In genomic region chr16:55502801-55503366, GRCh38 we compare ENCODE assay signal across 7 cellular contexts. TPM values are rescaled to one million over a fixed set of nuclear protein-coding genes. Genes with fewer than 3 reads are reported as not detected.
DNase-seq lines count a peak whose midpoint lies in the region; ATAC-seq and TF ChIP-seq lines count a peak whose summit lies in the region.

No MANE protein-coding gene starts in this region.

- H3K9me3 ChIP-seq in tibial artery, result no peaks in the 10 kb centered on the region

- peak overlapping the region in 4 of 5 experiments; percentile 40 to 84 (median 63) for H3K27ac Mint-ChIP-seq in brain
- H3K27ac Mint-ChIP-seq in activated T-cell treated with anti-CD3 and anti-CD28 coated beads, Interleukin-2, amount 50 U/mL, for 72 hours, result no peak overlapping the region

- peaks cover 47% of the 10 kb centered on the region for H3K4me1 Mint-ChIP-seq in brain
- H3K4me1 Mint-ChIP-seq in activated T-cell treated with anti-CD3 and anti-CD28 coated beads, Interleukin-2, amount 50 U/mL, for 72 hours (ENCODE audit: low read depth), result peaks cover 18% of the 10 kb centered on the region

- H3K36me3 Mint-ChIP-seq in brain, result peaks cover 13% of the 10 kb centered on the region
- H3K36me3 Mint-ChIP-seq in activated T-cell treated with anti-CD3 and anti-CD28 coated beads, Interleukin-2, amount 50 U/mL, for 72 hours (ENCODE audit: insufficient read depth in 2 of 2), result no peaks in the 10 kb centered on the region

- H3K4me1 ChIP-seq in tibial artery, result peaks cover 0 to 40% (median 28%) of the 10 kb centered on the region in 4 donors

- no peaks in the 10 kb centered on the region for H3K27me3 ChIP-seq in tibial artery

- ATAC-seq in HG02973 (IDR thresholded peaks at IDR 0.05; ENCODE audit: unreplicated experiment), result no peak
- ATAC-seq in HG03378 (IDR thresholded peaks at IDR 0.05; ENCODE audit: unreplicated experiment), result no peak
- no peak for ATAC-seq in activated T-cell treated with anti-CD3 and anti-CD28 coated beads, Interleukin-2, amount 50 U/mL, for 72 hours (replicated peaks in 1 of 2)

- H3K4me3 ChIP-seq in tibial artery, result no peak overlapping the region

- H3K36me3 ChIP-seq in tibial artery, result peaks cover 0 to 33% (median 19%) of the 10 kb centered on the region in 3 donors

- peak overlapping the region; percentile 30 to 37 for H3K27ac ChIP-seq in tibial artery

- TF ChIP-seq CTCF in brain (conservative IDR thresholded peaks at IDR 0.05) (no peak), tibial artery (IDR thresholded peaks at IDR 0.05) (no peak)

- H3K9me3 Mint-ChIP-seq in brain, result no peaks in the 10 kb centered on the region
- no peaks in the 10 kb centered on the region for H3K9me3 Mint-ChIP-seq in activated T-cell treated with anti-CD3 and anti-CD28 coated beads, Interleukin-2, amount 50 U/mL, for 72 hours

- intact Hi-C loops in tibial artery (cut with DNase I; ENCODE audit: low total_unique reads), result no loop called here

- H3K27me3 Mint-ChIP-seq in brain, result no peaks in the 10 kb centered on the region
- peaks cover 13% of the 10 kb centered on the region for H3K27me3 Mint-ChIP-seq in activated T-cell treated with anti-CD3 and anti-CD28 coated beads, Interleukin-2, amount 50 U/mL, for 72 hours (ENCODE audit: low read depth)

- peak; percentile 94 for DNase-seq in M059J (ENCODE audit: low read depth)
- DNase-seq in kidney tubule cell (ENCODE audit: low spot score), result peak; percentile 89
- peak; percentile 82 to 92 for DNase-seq in tibial artery
- DNase-seq in activated T-cell treated with anti-CD3 and anti-CD28 coated beads, Interleukin-2, amount 50 U/mL, for 72 hours, result no peak

- H3K4me3 Mint-ChIP-seq in brain, result peak overlapping the region in 1 of 5 experiments; percentile 10
- no peak overlapping the region for H3K4me3 Mint-ChIP-seq in activated T-cell treated with anti-CD3 and anti-CD28 coated beads, Interleukin-2, amount 50 U/mL, for 72 hours

RNA-seq across cellular contexts. Expression of gene LPCAT2, which starts 6.0 kb away (rescaled TPM):
- total RNA-seq in M059J (2014; rRNA removed; shearing (Covaris generic)), result 29.1 and 32.2 TPM in 2 replicates
- polyA plus RNA-seq in brain (ENCODE audit: insufficient read depth, low read depth, low replicate concordance), result 1.7 TPM
- total RNA-seq in activated T-cell treated with anti-CD3 and anti-CD28 coated beads, Interleukin-2, amount 50 U/mL, for 72 hours, result 1 to 10 TPM; 1.5 to 2.0 TPM

RNA-seq across cellular contexts. Expression of gene MMP2, which starts 23.9 kb away (rescaled TPM):
- total RNA-seq in M059J (2014; rRNA removed; shearing (Covaris generic)), result 108 and 198 TPM in 2 replicates
- polyA plus RNA-seq in brain (ENCODE audit: insufficient read depth, low read depth, low replicate concordance), result 4.2 TPM
- total RNA-seq in activated T-cell treated with anti-CD3 and anti-CD28 coated beads, Interleukin-2, amount 50 U/mL, for 72 hours, result not detected

Comparison
In these comparisons a context has a peak if more than half of its experiments do, and no peak if none do; other contexts are left out.
1. DNase-seq: peak in M059J (single experiment), kidney tubule cell (single experiment) and tibial artery (2 of 2); none in activated T-cell treated with anti-CD3 and anti-CD28 coated beads, Interleukin-2, amount 50 U/mL, for 72 hours (0 of 2).
2. RNA of gene LPCAT2, which starts 6.0 kb away (total RNA-seq): 29.1 to 32.2 TPM in M059J; 1.5 to 2.0 TPM in activated T-cell treated with anti-CD3 and anti-CD28 coated beads, Interleukin-2, amount 50 U/mL, for 72 hours; every median in the first group is over 10 times any median in the second.
3. RNA of gene MMP2, which starts 23.9 kb away (total RNA-seq): 108 to 198 TPM in M059J; not detected in activated T-cell treated with anti-CD3 and anti-CD28 coated beads, Interleukin-2, amount 50 U/mL, for 72 hours; every median in the first group is over 100 times any median in the second.